In genomic region chr1:206508130-206508884, GRCh38 we compare ENCODE assay signal across 8 cellular contexts. TPM values are rescaled to one million over a fixed set of nuclear protein-coding genes. Genes with fewer than 3 reads are reported as not detected.
DNase-seq lines count a peak whose midpoint lies in the region; ATAC-seq and TF ChIP-seq lines count a peak whose summit lies in the region.

No MANE protein-coding gene starts in this region.

- H3K4me2 ChIP-seq in PC-9: peak overlapping the region; percentile 80
- H3K4me2 ChIP-seq in neuronal stem cell (ENCODE audit: insufficient read depth, low read length, poor library complexity, severe bottlenecking): peak overlapping the region; percentile 73

- H2AK5ac ChIP-seq in neuronal stem cell (ENCODE audit: low read depth, low read length): no peak overlapping the region

- no CpG with 5 or more reads among the region's 15 CpGs for WGBS in neuronal stem cell (ENCODE audit: extremely low coverage in 2 of 2, insufficient read length in 2 of 2, insufficient replicate concordance in 1 of 2), 2 donors

- H2AFZ ChIP-seq in PC-9 (0 out of 2 replicates have a peak overlapping the region, but pooled peaks have one; percentile 73), neuronal stem cell (ENCODE audit: low read length) (no peak overlapping the region)

- H4K8ac ChIP-seq in neuronal stem cell (ENCODE audit: low read depth, low read length): no peak overlapping the region

- BruUV-seq in PC-9 (replicated peaks; lab: Mats Ljungman, UMichigan): TSS peak; percentile 41

- peaks cover 7 to 13% of the 10 kb centered on the region in 2 donors for H3K36me3 Mint-ChIP-seq in CD14-positive monocyte

- H3K18ac ChIP-seq in neuronal stem cell (ENCODE audit: low read length): no peak overlapping the region

- peak overlapping the region in 4 of 7 donors; percentile 20 to 74 (median 58) for H3K27ac Mint-ChIP-seq in CD14-positive monocyte

- peaks cover 34% of the 10 kb centered on the region for H3F3A ChIP-seq in PC-9 (ENCODE audit: insufficient read depth, low read depth)

- H3K4me1 ChIP-seq in PC-9 (replicated peaks; ENCODE audit: insufficient read depth): peaks cover 68% of the 10 kb centered on the region
- peaks cover 5 to 17% of the 10 kb centered on the region in 2 donors for H3K4me1 ChIP-seq in neuronal stem cell (ENCODE audit: control insufficient read depth in 2 of 2, insufficient read depth in 1 of 2, low read depth in 1 of 2, low read length in 2 of 2)

- H3K27me3 ChIP-seq in PC-9 (ENCODE audit: insufficient read depth, low read depth) (no peaks in the 10 kb centered on the region), neuronal stem cell (ENCODE audit: control insufficient read depth in 3 of 3, insufficient read depth in 3 of 3, low read depth in 1 of 3, low read length in 3 of 3) (peaks cover 11 to 92% (median 47%) of the 10 kb centered on the region in 3 experiments)

- H3K27ac ChIP-seq in PC-9: no peak overlapping the region
- H3K27ac ChIP-seq in neuronal stem cell (replicated peaks; ENCODE audit: low read length): no peak overlapping the region

- H3K36me3 ChIP-seq in PC-9 (ENCODE audit: low read depth) (no peaks in the 10 kb centered on the region), neuronal stem cell (replicated peaks in 1 of 2; ENCODE audit: control insufficient read depth in 2 of 2, insufficient read depth in 2 of 2, low read length in 2 of 2) (no peaks in the 10 kb centered on the region)

- peaks cover 8% of the 10 kb centered on the region for H3K79me2 ChIP-seq in PC-9 (ENCODE audit: low read depth)

- H3K9me3 Mint-ChIP-seq in CD14-positive monocyte: peaks cover 0 to 8% (median 5%) of the 10 kb centered on the region in 7 donors

- no peak for TF ChIP-seq CTCF in CD14-positive monocyte (IDR thresholded peaks at IDR 0.05)
- no peak for TF ChIP-seq CTCF in PC-9 (conservative IDR thresholded peaks at IDR 0.05)
- no peak for TF ChIP-seq CTCF in epithelial cell of esophagus (IDR thresholded peaks at IDR 0.05; ENCODE audit: insufficient read depth, low read depth, low read length, missing control alignments)

- POLR2A ChIA-PET in PC-9 (lab: Charles Lee; ENCODE audit: unreplicated experiment): interaction anchor here (0.6 kb wide), 1 partner anchor 419 kb away, joined by 3 read pairs; no protein-coding TSS in a partner anchor

- DNase-seq in CD14-positive monocyte (ENCODE audit: low spot score) (no peak), PC-9 (no peak), epithelial cell of esophagus (ENCODE audit: low read depth) (no peak), neuronal stem cell (ENCODE audit: low spot score) (no peak), midbrain (lab: John Stamatoyannopoulos, UW) (no peak), NCI-H128 (lab: John Stamatoyannopoulos, UW; ENCODE audit: unreplicated experiment) (no peak)
- no peak for DNase-seq in effector CD4-positive, alpha-beta T cell

- H3K4me1 Mint-ChIP-seq in CD14-positive monocyte: peaks cover 51% of the 10 kb centered on the region

- H3K9ac ChIP-seq in neuronal stem cell (ENCODE audit: low read depth, low read length, poor library complexity): no peak overlapping the region

- no peaks in the 10 kb centered on the region for H3K9me2 ChIP-seq in PC-9 (ENCODE audit: insufficient read depth)

- H3K27me3 Mint-ChIP-seq in CD14-positive monocyte (ENCODE audit: low read depth in 3 of 3): peaks cover 47 to 80% (median 56%) of the 10 kb centered on the region in 3 donors

- H2BK120ac ChIP-seq in neuronal stem cell (ENCODE audit: low read depth, low read length): no peak overlapping the region

- H3K23ac ChIP-seq in neuronal stem cell (ENCODE audit: low read depth, low read length, poor library complexity): no peak overlapping the region

- no peak for ATAC-seq in GM21447 (IDR thresholded peaks at IDR 0.05; ENCODE audit: unreplicated experiment)

- H2BK5ac ChIP-seq in neuronal stem cell (ENCODE audit: low read length): no peak overlapping the region

- no peaks in the 10 kb centered on the region for H4K20me1 ChIP-seq in PC-9 (ENCODE audit: insufficient read depth)

- H2BK12ac ChIP-seq in neuronal stem cell (ENCODE audit: low read length): no peak overlapping the region

- H3K14ac ChIP-seq in neuronal stem cell (ENCODE audit: low read length): no peak overlapping the region

- peak overlapping the region; percentile 69 for H3K4me3 ChIP-seq in PC-9
- peak overlapping the region; percentile 62 for H3K4me3 ChIP-seq in epithelial cell of esophagus (ENCODE audit: low read length)
- H3K4me3 ChIP-seq in neuronal stem cell (ENCODE audit: low read length in 2 of 2): no peak overlapping the region

- H3K79me1 ChIP-seq in neuronal stem cell (ENCODE audit: low read depth, low read length): no peaks in the 10 kb centered on the region

- H3K4me3 Mint-ChIP-seq in CD14-positive monocyte: peak overlapping the region; percentile 76 to 85

- no peak overlapping the region for H2BK15ac ChIP-seq in neuronal stem cell (ENCODE audit: low read length)

- CTCF ChIA-PET in PC-9 (lab: Charles Lee): no interaction called here

- H3K9me3 ChIP-seq in PC-9 (ENCODE audit: insufficient read depth, low read depth) (no peaks in the 10 kb centered on the region), neuronal stem cell (replicated peaks in 1 of 2; ENCODE audit: control insufficient read depth in 2 of 2, insufficient read depth in 1 of 2, low read depth in 1 of 2, low read length in 2 of 2) (no peaks in the 10 kb centered on the region)

- intact Hi-C loops in CD14-positive monocyte (cut with micrococcal nuclease) (no loop called here), PC-9 (cut with micrococcal nuclease; ENCODE audit: unreplicated experiment) (no loop called here)

- no peak overlapping the region for H4K91ac ChIP-seq in neuronal stem cell (ENCODE audit: low read depth, low read length, poor library complexity)

- H3K4ac ChIP-seq in neuronal stem cell (ENCODE audit: low read length): no peak overlapping the region

RNA-seq across cellular contexts. Expression of gene RASSF5, which starts 1.0 kb away (rescaled TPM):
- 100 to 1,000 TPM in 1 of 2 donors, 10 to 100 TPM in 1; 81.6 to 127 TPM for polyA plus RNA-seq in CD14-positive monocyte
- total RNA-seq in PC-9 (2021): 12.4 and 17.6 TPM in 2 replicates
- polyA plus RNA-seq in neuronal stem cell (2013, experiment 1 of 2): 0.50 TPM
- 0.51 TPM for polyA plus RNA-seq in neuronal stem cell (2013, experiment 2 of 2)

RNA-seq across cellular contexts. Expression of gene IKBKE, which starts 38.0 kb away (rescaled TPM):
- polyA plus RNA-seq in CD14-positive monocyte: 10 to 100 TPM; 35.6 to 40.7 TPM
- total RNA-seq in PC-9 (2021): 12.5 and 12.6 TPM in 2 replicates
- polyA plus RNA-seq in neuronal stem cell (2013, experiment 1 of 2): 0.49 TPM
- 0.47 TPM for polyA plus RNA-seq in neuronal stem cell (2013, experiment 2 of 2)

Comparison
In these comparisons a context has a peak if more than half of its experiments do, and no peak if none do; other contexts are left out.
1. H3K4me3 ChIP-seq: peak in PC-9 (single experiment) and epithelial cell of esophagus (single experiment); none in neuronal stem cell (0 of 2).